29 cellular contexts compared by ENCODE assay signal in genomic region chr7:26238004-26238403, GRCh38.
"Had no signal": no experiment of that assay in that cellular context is flagged by ENCODE, and none has a peak within 500 bp of the region (broad histone marks: within the 10 kb centered on the region; RNA-seq: fewer than 3 reads in every experiment).

No MANE protein-coding gene starts in this region.

- H3K4me1 ChIP-seq: ascending aorta, breast epithelium, colonic mucosa, esophagus squamous epithelium, gastroesophageal sphincter, heart right ventricle had no signal

- H3K9me3 ChIP-seq: ascending aorta, breast epithelium, colonic mucosa, esophagus squamous epithelium, gastroesophageal sphincter, heart right ventricle had no signal

- H3K27ac ChIP-seq: ascending aorta, breast epithelium, cardiac muscle cell, colonic mucosa, epithelial cell of prostate, esophagus squamous epithelium, gastroesophageal sphincter, heart right ventricle, VCaP had no signal

- DNase-seq: activated CD4-positive, alpha-beta memory T cell treated with anti-CD3 and anti-CD28 coated beads, Interleukin-2, amount 10 ng/mL, durations not matched to agents 7 days and 5 days; activated CD4-positive, alpha-beta T cell treated with anti-CD3 and anti-CD28 coated beads for 1 hour; activated CD4-positive, alpha-beta T cell treated with anti-CD3 and anti-CD28 coated beads for 4 hours; activated CD4-positive, alpha-beta T cell treated with anti-CD3 and anti-CD28 coated beads, Interleukin-2, amount 10 ng/mL, durations not matched to agents 7 days and 5 days; activated CD4-positive, alpha-beta T cell treated with anti-CD3 and anti-CD28 coated beads, Interleukin-2, amount 50 U/mL, for 4 hours; activated CD8-positive, alpha-beta memory T cell treated with anti-CD3 and anti-CD28 coated beads, Interleukin-2, amount 50 U/mL, for 48 hours; activated gamma-delta T cell; activated naive CD4-positive, alpha-beta T cell; activated naive CD4-positive, alpha-beta T cell treated with anti-CD3 and anti-CD28 coated beads, Interleukin-2, amount 10 ng/mL, durations not matched to agents 7 days and 5 days; activated naive CD8-positive, alpha-beta T cell treated with anti-CD3 and anti-CD28 coated beads, Interleukin-2, amount 10 ng/mL, durations not matched to agents 7 days and 5 days; activated T-cell treated with anti-CD3 and anti-CD28 coated beads for 4 hours; activated T-cell treated with anti-CD3 and anti-CD28 coated beads, Interleukin-2, amount 50 U/mL, for 24 hours; activated T-cell treated with anti-CD3 and anti-CD28 coated beads, Interleukin-2, amount 50 U/mL, for 72 hours; central memory CD4-positive, alpha-beta T cell; cerebellar nuclear complex; colonic mucosa; effector CD8-positive, alpha-beta T cell; esophagus squamous epithelium; foreskin melanocyte; heart right ventricle; T-helper 2 cell had no signal

- H3K27me3 ChIP-seq: ascending aorta, cardiac muscle cell, colonic mucosa had no signal

- ATAC-seq: activated naive CD4-positive, alpha-beta T cell treated with anti-CD3 and anti-CD28 coated beads, Interleukin-2, amount 50 U/mL, for 72 hours; activated T-cell treated with anti-CD3 and anti-CD28 coated beads, Interleukin-2, amount 50 U/mL, for 72 hours; gastroesophageal sphincter; heart right ventricle; WTC11 had no signal

- H3K36me3 ChIP-seq: ascending aorta, breast epithelium, cardiac muscle cell, colonic mucosa, esophagus squamous epithelium, gastroesophageal sphincter, heart right ventricle had no signal

- H3K4me3 ChIP-seq: ascending aorta, breast epithelium, cardiac muscle cell, colonic mucosa, esophagus squamous epithelium, gastroesophageal sphincter, heart right ventricle had no signal
